Comparison of ENCODE assay signal across 1 cellular context in genomic region chrX:96004386-96004785, GRCh38.
TF ChIP-seq lines count a peak whose summit lies in the region.

No MANE protein-coding gene starts in this region.

TF ChIP-seq in GM23338, 12 proteins besides CTCF, POLR2A, EP300 and RAD21:
- TF ChIP-seq, protein P1, sequence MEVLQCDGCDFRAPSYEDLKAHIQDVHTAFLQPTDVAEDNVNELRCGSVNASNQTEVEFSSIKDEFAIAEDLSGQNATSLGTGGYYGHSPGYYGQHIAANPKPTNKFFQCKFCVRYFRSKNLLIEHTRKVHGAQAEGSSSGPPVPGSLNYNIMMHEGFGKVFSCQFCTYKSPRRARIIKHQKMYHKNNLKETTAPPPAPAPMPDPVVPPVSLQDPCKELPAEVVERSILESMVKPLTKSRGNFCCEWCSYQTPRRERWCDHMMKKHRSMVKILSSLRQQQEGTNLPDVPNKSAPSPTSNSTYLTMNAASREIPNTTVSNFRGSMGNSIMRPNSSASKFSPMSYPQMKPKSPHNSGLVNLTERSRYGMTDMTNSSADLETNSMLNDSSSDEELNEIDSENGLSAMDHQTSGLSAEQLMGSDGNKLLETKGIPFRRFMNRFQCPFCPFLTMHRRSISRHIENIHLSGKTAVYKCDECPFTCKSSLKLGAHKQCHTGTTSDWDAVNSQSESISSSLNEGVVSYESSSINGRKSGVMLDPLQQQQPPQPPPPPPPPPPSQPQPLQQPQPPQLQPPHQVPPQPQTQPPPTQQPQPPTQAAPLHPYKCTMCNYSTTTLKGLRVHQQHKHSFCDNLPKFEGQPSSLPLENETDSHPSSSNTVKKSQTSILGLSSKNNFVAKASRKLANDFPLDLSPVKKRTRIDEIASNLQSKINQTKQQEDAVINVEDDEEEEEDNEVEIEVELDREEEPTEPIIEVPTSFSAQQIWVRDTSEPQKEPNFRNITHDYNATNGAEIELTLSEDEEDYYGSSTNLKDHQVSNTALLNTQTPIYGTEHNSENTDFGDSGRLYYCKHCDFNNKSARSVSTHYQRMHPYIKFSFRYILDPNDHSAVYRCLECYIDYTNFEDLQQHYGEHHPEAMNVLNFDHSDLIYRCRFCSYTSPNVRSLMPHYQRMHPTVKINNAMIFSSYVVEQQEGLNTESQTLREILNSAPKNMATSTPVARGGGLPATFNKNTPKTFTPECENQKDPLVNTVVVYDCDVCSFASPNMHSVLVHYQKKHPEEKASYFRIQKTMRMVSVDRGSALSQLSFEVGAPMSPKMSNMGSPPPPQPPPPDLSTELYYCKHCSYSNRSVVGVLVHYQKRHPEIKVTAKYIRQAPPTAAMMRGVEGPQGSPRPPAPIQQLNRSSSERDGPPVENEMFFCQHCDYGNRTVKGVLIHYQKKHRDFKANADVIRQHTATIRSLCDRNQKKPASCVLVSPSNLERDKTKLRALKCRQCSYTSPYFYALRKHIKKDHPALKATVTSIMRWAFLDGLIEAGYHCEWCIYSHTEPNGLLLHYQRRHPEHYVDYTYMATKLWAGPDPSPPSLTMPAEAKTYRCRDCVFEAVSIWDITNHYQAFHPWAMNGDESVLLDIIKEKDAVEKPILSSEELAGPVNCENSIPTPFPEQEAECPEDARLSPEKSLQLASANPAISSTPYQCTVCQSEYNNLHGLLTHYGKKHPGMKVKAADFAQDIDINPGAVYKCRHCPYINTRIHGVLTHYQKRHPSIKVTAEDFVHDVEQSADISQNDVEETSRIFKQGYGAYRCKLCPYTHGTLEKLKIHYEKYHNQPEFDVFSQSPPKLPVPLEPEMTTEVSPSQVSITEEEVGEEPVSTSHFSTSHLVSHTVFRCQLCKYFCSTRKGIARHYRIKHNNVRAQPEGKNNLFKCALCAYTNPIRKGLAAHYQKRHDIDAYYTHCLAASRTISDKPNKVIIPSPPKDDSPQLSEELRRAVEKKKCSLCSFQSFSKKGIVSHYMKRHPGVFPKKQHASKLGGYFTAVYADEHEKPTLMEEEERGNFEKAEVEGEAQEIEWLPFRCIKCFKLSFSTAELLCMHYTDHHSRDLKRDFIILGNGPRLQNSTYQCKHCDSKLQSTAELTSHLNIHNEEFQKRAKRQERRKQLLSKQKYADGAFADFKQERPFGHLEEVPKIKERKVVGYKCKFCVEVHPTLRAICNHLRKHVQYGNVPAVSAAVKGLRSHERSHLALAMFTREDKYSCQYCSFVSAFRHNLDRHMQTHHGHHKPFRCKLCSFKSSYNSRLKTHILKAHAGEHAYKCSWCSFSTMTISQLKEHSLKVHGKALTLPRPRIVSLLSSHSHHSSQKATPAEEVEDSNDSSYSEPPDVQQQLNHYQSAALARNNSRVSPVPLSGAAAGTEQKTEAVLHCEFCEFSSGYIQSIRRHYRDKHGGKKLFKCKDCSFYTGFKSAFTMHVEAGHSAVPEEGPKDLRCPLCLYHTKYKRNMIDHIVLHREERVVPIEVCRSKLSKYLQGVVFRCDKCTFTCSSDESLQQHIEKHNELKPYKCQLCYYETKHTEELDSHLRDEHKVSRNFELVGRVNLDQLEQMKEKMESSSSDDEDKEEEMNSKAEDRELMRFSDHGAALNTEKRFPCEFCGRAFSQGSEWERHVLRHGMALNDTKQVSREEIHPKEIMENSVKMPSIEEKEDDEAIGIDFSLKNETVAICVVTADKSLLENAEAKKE (CRISPR knock-in tag; IDR thresholded peaks at IDR 0.05), result no peak
- TF ChIP-seq ZNF114 (CRISPR knock-in tag; IDR thresholded peaks at IDR 0.05), result no peak
- TF ChIP-seq, protein P2, sequence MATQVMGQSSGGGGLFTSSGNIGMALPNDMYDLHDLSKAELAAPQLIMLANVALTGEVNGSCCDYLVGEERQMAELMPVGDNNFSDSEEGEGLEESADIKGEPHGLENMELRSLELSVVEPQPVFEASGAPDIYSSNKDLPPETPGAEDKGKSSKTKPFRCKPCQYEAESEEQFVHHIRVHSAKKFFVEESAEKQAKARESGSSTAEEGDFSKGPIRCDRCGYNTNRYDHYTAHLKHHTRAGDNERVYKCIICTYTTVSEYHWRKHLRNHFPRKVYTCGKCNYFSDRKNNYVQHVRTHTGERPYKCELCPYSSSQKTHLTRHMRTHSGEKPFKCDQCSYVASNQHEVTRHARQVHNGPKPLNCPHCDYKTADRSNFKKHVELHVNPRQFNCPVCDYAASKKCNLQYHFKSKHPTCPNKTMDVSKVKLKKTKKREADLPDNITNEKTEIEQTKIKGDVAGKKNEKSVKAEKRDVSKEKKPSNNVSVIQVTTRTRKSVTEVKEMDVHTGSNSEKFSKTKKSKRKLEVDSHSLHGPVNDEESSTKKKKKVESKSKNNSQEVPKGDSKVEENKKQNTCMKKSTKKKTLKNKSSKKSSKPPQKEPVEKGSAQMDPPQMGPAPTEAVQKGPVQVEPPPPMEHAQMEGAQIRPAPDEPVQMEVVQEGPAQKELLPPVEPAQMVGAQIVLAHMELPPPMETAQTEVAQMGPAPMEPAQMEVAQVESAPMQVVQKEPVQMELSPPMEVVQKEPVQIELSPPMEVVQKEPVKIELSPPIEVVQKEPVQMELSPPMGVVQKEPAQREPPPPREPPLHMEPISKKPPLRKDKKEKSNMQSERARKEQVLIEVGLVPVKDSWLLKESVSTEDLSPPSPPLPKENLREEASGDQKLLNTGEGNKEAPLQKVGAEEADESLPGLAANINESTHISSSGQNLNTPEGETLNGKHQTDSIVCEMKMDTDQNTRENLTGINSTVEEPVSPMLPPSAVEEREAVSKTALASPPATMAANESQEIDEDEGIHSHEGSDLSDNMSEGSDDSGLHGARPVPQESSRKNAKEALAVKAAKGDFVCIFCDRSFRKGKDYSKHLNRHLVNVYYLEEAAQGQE (IDR thresholded peaks at IDR 0.05; ENCODE audit: unreplicated experiment), result no peak
